8 cellular contexts compared by ENCODE assay signal in the genomic region with DNA sequence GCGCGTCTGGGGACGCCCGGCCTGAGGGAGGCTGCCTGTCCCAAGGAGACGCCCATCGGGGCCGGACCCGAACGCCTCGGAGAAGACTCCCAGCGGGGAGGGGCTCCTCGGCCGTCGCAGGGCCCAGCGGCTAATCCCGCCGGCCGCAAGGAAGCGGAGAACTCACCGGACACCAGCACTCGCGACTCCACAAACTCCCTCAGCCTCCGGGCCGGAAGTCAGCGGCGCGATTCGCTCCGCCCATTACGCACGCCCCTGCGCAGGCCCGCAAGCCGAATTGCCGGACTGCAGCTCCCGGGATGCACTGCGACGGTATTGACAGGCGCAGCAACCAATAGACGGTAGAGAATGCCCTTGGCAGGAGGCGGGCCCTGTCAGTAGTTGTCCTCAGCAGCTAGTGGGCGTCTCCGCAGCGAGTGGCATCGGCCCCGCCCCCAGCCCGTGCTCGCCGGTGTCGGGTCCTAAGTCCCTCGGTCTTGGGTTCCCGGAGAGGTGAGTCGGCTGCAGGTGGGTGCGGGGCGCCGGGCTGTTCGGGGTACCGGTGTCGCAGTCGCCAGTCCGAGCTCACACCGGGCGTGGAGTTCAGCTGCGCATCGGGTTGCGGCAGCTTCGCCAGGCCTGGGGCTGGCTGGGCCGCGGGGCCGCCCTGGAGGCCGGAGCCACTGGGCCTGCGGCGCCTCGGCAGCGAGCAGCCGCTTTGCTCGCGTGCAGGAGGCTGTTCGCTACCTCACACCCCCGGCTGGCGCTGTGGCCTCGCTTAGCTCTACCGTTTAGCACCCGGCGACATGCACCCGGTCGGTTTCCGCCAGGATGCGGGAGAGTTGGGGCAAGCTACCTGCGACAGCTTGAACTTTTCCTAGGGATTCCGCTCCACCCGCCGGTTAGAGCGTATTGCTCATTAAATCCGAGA. TPM values are rescaled to one million over a fixed set of nuclear protein-coding genes. Genes with fewer than 3 reads are reported as not detected.
DNase-seq lines count a peak whose midpoint lies in the region; ATAC-seq and TF ChIP-seq lines count a peak whose summit lies in the region.

ZNF174 (plus strand) TSS at position 437 of the 910 bp plus-strand sequence. CDS start 790 bp downstream, outside the sequence.
ZSCAN32 (minus strand) TSS at position 226 of the 910 bp plus-strand sequence. CDS start 3,447 bp downstream, outside the sequence.

- H3K4me1 Mint-ChIP-seq in chondrocyte (ENCODE audit: low read depth): peaks cover 15% of the 10 kb centered on the region

- peak; percentile 100 for DNase-seq in Ammon's horn (ENCODE audit: low spot score)
- peak; percentile 84 for DNase-seq in NCI-H510A (lab: John Stamatoyannopoulos, UW)
- peak; percentile 97 for DNase-seq in activated CD4-positive, alpha-beta T cell treated with anti-CD3 and anti-CD28 coated beads for 1 hour
- DNase-seq in chondrocyte (ENCODE audit: low spot score): peak; percentile 100
- peak; percentile 98 for DNase-seq in kidney glomerular epithelial cell (lab: John Stamatoyannopoulos, UW)
- DNase-seq in stimulated activated CD4-positive, alpha-beta T cell treated with anti-CD3 and anti-CD28 coated beads, Interleukin-1b, Interleukin-23, amount 100 ng/mL, for 1 hour (ENCODE audit: low read depth in 2 of 2): peak; percentile 94

- TF ChIP-seq CTCF in chondrocyte (IDR thresholded peaks at IDR 0.05): peak; percentile 36

- peak within 1 kb of the TSS; percentile 83 for H3K4me3 Mint-ChIP-seq in chondrocyte (ENCODE audit: unreplicated experiment)

- TF ChIP-seq POLR2A in GM19099 (IDR thresholded peaks at IDR 0.05; ENCODE audit: extremely low read depth, insufficient read length, low read depth): peak; percentile 91

- peak; percentile 97 for ATAC-seq in HG03432 (IDR thresholded peaks at IDR 0.05; ENCODE audit: unreplicated experiment)

- peak within 1 kb of the TSS; percentile 88 for H3K27ac Mint-ChIP-seq in chondrocyte (ENCODE audit: unreplicated experiment)

- no peaks in the 10 kb centered on the region for H3K27me3 Mint-ChIP-seq in chondrocyte (ENCODE audit: low read depth)

- peaks cover 49% of the 10 kb centered on the region for H3K36me3 Mint-ChIP-seq in chondrocyte (ENCODE audit: low read depth)

- H3K9me3 Mint-ChIP-seq in chondrocyte (ENCODE audit: low read depth): peaks cover 39% of the 10 kb centered on the region

RNA-seq across cellular contexts. Expression of gene ZNF174, which starts in this region (rescaled TPM):
- total RNA-seq in chondrocyte: 8.7 to 13.8 TPM (median 10.6 TPM) in 3 replicates

RNA-seq across cellular contexts. Expression of gene ZSCAN32, which starts in this region (rescaled TPM):
- total RNA-seq in chondrocyte: 11.3 to 13.4 TPM (median 13.3 TPM) in 3 replicates

Comparison
In these comparisons a context has a peak if more than half of its experiments do, and no peak if none do; other contexts are left out.
1. Peak in every context shown above with its lines: DNase-seq and ATAC-seq.